1 cellular context compared by ENCODE assay signal in genomic region chr19:33332248-33332647, GRCh38.
TF ChIP-seq lines count a peak whose summit lies in the region.

No MANE protein-coding gene starts in this region.

TF ChIP-seq in HepG2, 621 proteins besides CTCF, POLR2A, EP300 and RAD21:
- TF ChIP-seq SIX4 (CRISPR knock-in tag; IDR thresholded peaks at IDR 0.05) = no peak
- TF ChIP-seq RERE (CRISPR knock-in tag; IDR thresholded peaks at IDR 0.05; ENCODE audit: low read depth) = no peak
- TF ChIP-seq GTF2F1 (IDR thresholded peaks at IDR 0.05; ENCODE audit: low read length) = no peak
- no peak for TF ChIP-seq ZNF260 (CRISPR knock-in tag; IDR thresholded peaks at IDR 0.05; ENCODE audit: borderline replicate concordance, low read depth)
- TF ChIP-seq ZNF280D (CRISPR knock-in tag; IDR thresholded peaks at IDR 0.05) = no peak
- TF ChIP-seq HES4 (CRISPR knock-in tag; IDR thresholded peaks at IDR 0.05; ENCODE audit: borderline replicate concordance) = no peak
- TF ChIP-seq ETV6 (CRISPR knock-in tag; conservative IDR thresholded peaks at IDR 0.05) = no peak
- no peak for TF ChIP-seq ZNF678 (CRISPR knock-in tag; IDR thresholded peaks at IDR 0.05)
- no peak for TF ChIP-seq CBX1 (IDR thresholded peaks at IDR 0.05; ENCODE audit: low read depth)
- TF ChIP-seq ZNF335 (CRISPR knock-in tag; IDR thresholded peaks at IDR 0.05) = no peak
- TF ChIP-seq ZNF766 (CRISPR knock-in tag; IDR thresholded peaks at IDR 0.05; ENCODE audit: borderline replicate concordance) = no peak
- no peak for TF ChIP-seq NPAS2 (CRISPR knock-in tag; IDR thresholded peaks at IDR 0.05; ENCODE audit: borderline replicate concordance)
